13 cellular contexts compared by ENCODE assay signal in the genomic region with DNA sequence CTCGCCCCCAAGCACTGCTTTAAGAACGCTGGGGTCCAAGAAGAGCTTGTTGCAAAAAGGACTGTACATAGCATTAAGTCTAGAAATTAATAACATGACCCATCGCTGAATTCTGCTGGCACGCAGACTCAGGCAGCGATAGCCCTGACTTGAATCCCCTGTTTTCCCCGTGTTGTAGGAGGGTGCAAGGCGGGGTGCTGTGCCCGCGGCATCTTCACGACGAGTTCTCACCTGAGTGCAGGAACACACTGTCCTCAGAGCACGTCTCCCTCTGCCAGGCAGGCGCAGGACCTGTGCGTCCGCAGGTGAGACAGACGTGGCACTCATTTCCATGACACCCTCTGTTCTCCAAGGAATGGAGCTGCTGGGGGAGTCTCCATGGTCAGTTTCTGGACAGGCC.
DNase-seq lines count a peak whose midpoint lies in the region; FAIRE-seq and TF ChIP-seq lines count a peak whose summit lies in the region.
"Had no signal": no experiment of that assay in that cellular context is flagged by ENCODE, and none has a peak within 500 bp of the region (broad histone marks: within the 10 kb centered on the region; RNA-seq: fewer than 3 reads in every experiment).

No MANE protein-coding gene starts in this region.

- 90% methylated on average over 16 of the region's 16 CpGs; no CpG with 5 or more reads in 1 of the 2 experiments for WGBS in H1 (ENCODE audit: extremely low coverage in 1 of 2, insufficient coverage in 1 of 2, insufficient read length in 1 of 2, insufficient replicate concordance in 2 of 2, low coverage in 1 of 2, low lambda C conversion rate in 2 of 2, missing lambda C conversion rate in 1 of 2), 2 experiments
- WGBS in spleen, 5 donors: 85 to 96% (median 92%) methylated on average over 15 to 16 of the region's 16 CpGs

- H2BK5ac ChIP-seq in H1 (ENCODE audit: low read depth, low read length): peak overlapping the region; percentile 80; the same call in 1 of the 2 replicates

- H3K79me1 ChIP-seq in H1 (ENCODE audit: low read depth, low read length): peaks cover 5% of the 10 kb centered on the region; the same call in 1 of the 2 replicates

- H3K27me3 ChIP-seq in BLaER1 (no peaks in the 10 kb centered on the region; the same call in 1 of the 2 replicates), H1 (replicated peaks in 1 of 4; ENCODE audit: control insufficient read depth in 3 of 4, extremely low read depth in 1 of 4, insufficient read depth in 3 of 4, low read length in 3 of 4) (no peaks in the 10 kb centered on the region), spleen (replicated peaks in 1 of 7) (no peaks in the 10 kb centered on the region)
- H3K27me3 ChIP-seq in BLaER1 treated with 17β-estradiol and CSF1 and Interleukin-3, amounts not matched to agents 10 nM and 100 nM: no peaks in the 10 kb centered on the region
- H3K27me3 ChIP-seq: BE2C had no signal

- no peak overlapping the region; the same call in 1 of the 2 replicates for H2AK5ac ChIP-seq in H1 (ENCODE audit: low read depth, low read length)

- H4K91ac ChIP-seq in H1 (replicated peaks; ENCODE audit: insufficient read length, low read length): peak overlapping the region; percentile 97

- peak overlapping the region; percentile 99 for H2BK12ac ChIP-seq in H1 (ENCODE audit: low read depth, low read length)

- peak overlapping the region; percentile 4 for H2BK120ac ChIP-seq in H1 (replicated peaks; ENCODE audit: low read depth, low read length)

- H3K23me2 ChIP-seq in H1 (ENCODE audit: low read depth, low read length): peaks cover 6% of the 10 kb centered on the region

- H2BK15ac ChIP-seq in H1 (ENCODE audit: low read length): peak overlapping the region; percentile 98; the same call in 1 of the 2 replicates

- no peaks in the 10 kb centered on the region for H3K36me3 ChIP-seq in BLaER1
- H3K36me3 ChIP-seq in BLaER1 treated with 17β-estradiol and CSF1 and Interleukin-3, amounts not matched to agents 10 nM and 100 nM: no peaks in the 10 kb centered on the region
- H3K36me3 ChIP-seq in H1 (ENCODE audit: control insufficient read depth in 2 of 4, insufficient read depth in 4 of 4, low read length in 3 of 4): no peaks in the 10 kb centered on the region; a peak in 1 of 8 replicates
- H3K36me3 ChIP-seq in spleen: no peaks in the 10 kb centered on the region
- H3K36me3 ChIP-seq: BE2C had no signal

- CTCF ChIA-PET in H1 (lab: Charles Lee; ENCODE audit: partially characterized antibody): interaction anchor here (1.1 to 1.7 kb wide), 3 partner anchors 9 to 16 kb away, joined by 3 to 8 read pairs (median 5); no protein-coding TSS in a partner anchor

- H3K27ac ChIP-seq in BLaER1 (no peak overlapping the region), H1 (ENCODE audit: low read depth, low read length) (no peak overlapping the region), spleen (no peak overlapping the region)
- H3K27ac ChIP-seq in BLaER1 treated with 17β-estradiol and CSF1 and Interleukin-3, amounts not matched to agents 10 nM and 100 nM: no peak overlapping the region

- peaks cover 16% of the 10 kb centered on the region for H3K4me1 ChIP-seq in BLaER1
- H3K4me1 ChIP-seq in BLaER1 treated with 17β-estradiol and CSF1 and Interleukin-3, amounts not matched to agents 10 nM and 100 nM: peaks cover 0 to 20% (median 10%) of the 10 kb centered on the region in 10 experiments; a peak in 11 of 20 replicates
- peaks cover 0 to 10% (median 6%) of the 10 kb centered on the region in 4 experiments; a peak in 6 of 7 replicates for H3K4me1 ChIP-seq in H1 (replicated peaks in 1 of 4; ENCODE audit: control insufficient read depth in 3 of 4, insufficient read depth in 4 of 4, low read length in 3 of 4)
- H3K4me1 ChIP-seq in spleen: no peaks in the 10 kb centered on the region
- H3K4me1 ChIP-seq: BE2C had no signal

- H3K9me3 ChIP-seq in BLaER1 (no peaks in the 10 kb centered on the region), H1 (ENCODE audit: insufficient read depth in 2 of 2, low read depth in 1 of 2, low read length in 1 of 2) (no peaks in the 10 kb centered on the region), spleen (no peaks in the 10 kb centered on the region)
- no peaks in the 10 kb centered on the region for H3K9me3 ChIP-seq in BLaER1 treated with 17β-estradiol and CSF1 and Interleukin-3, amounts not matched to agents 10 nM and 100 nM (replicated peaks in 1 of 11)

- TF ChIP-seq RAD21 in H1 (IDR thresholded peaks at IDR 0.05 in 1 of 2, conservative IDR thresholded peaks at IDR 0.05 in 1 of 2; ENCODE audit: low read depth in 2 of 2, low read length in 2 of 2): no peak

- peak overlapping the region; percentile 89; the same call in 1 of the 2 replicates for H3K18ac ChIP-seq in H1 (ENCODE audit: extremely low read depth, low read length)

- no peak overlapping the region for H3K56ac ChIP-seq in H1 (replicated peaks; ENCODE audit: insufficient read length, low read depth, low read length)

- no peak overlapping the region for H3K23ac ChIP-seq in H1 (ENCODE audit: insufficient read length)

- no peak overlapping the region for H3K14ac ChIP-seq in H1 (ENCODE audit: insufficient read length)

- intact Hi-C loops in spleen (cut with DNase I; ENCODE audit: low total_unique reads): no loop called here

- H2BK20ac ChIP-seq in H1 (ENCODE audit: low read length): peak overlapping the region; percentile 76; the same call in 1 of the 2 replicates

- H3K4me3 ChIP-seq in BLaER1 (no peak overlapping the region), H1 (ENCODE audit: extremely low read depth in 1 of 4, insufficient read depth in 2 of 4, low read depth in 3 of 4, low read length in 4 of 4) (no peak overlapping the region), spleen (no peak overlapping the region)
- no peak overlapping the region for H3K4me3 ChIP-seq in BLaER1 treated with 17β-estradiol and CSF1 and Interleukin-3, amounts not matched to agents 10 nM and 100 nM

- POLR2A ChIA-PET in H1 (lab: Charles Lee; ENCODE audit: partially characterized antibody): interaction anchor here (1.0 kb wide), 1 partner anchor 66 kb away, joined by 3 read pairs; no protein-coding TSS in a partner anchor

- no peak overlapping the region for H2AFZ ChIP-seq in H1 (ENCODE audit: low read length)

- no peak for TF ChIP-seq EP300 in H1 (IDR thresholded peaks at IDR 0.05; ENCODE audit: borderline replicate concordance in 1 of 2, low read depth in 2 of 2, low read length in 2 of 2)

- H4K20me1 ChIP-seq in BLaER1: no peaks in the 10 kb centered on the region
- H4K20me1 ChIP-seq in BLaER1 treated with 17β-estradiol and CSF1 and Interleukin-3, amounts not matched to agents 10 nM and 100 nM: no peaks in the 10 kb centered on the region
- peaks cover 0 to 4% of the 10 kb centered on the region in 2 experiments for H4K20me1 ChIP-seq in H1 (replicated peaks in 1 of 2; ENCODE audit: control insufficient read depth in 1 of 2, insufficient read depth in 2 of 2, low read length in 2 of 2)

- DNase-seq in H1 (ENCODE audit: low read depth in 1 of 2, low spot score in 2 of 2) (no peak), spleen (peak; percentile 54)
- no peak for DNase-seq in activated CD8-positive, alpha-beta memory T cell treated with anti-CD3 and anti-CD28 coated beads for 24 hours
- DNase-seq in activated naive CD4-positive, alpha-beta T cell (lab: John Stamatoyannopoulos, UW): no peak
- DNase-seq: ACHN; BE2C; CD4-positive, alpha-beta memory T cell; DMS79; GDM1; HCEC 1CT had no signal

- no peak overlapping the region for H3K4ac ChIP-seq in H1 (replicated peaks; ENCODE audit: insufficient read length, low read depth, low read length)

- H3K4me2 ChIP-seq in BLaER1: 0 out of 2 replicates have a peak overlapping the region, but pooled peaks have one; percentile 21
- peak overlapping the region in 7 of 11 experiments; percentile 3 to 24 (median 9); a peak in 4 of 22 replicates for H3K4me2 ChIP-seq in BLaER1 treated with 17β-estradiol and CSF1 and Interleukin-3, amounts not matched to agents 10 nM and 100 nM
- H3K4me2 ChIP-seq in H1 (ENCODE audit: insufficient read depth in 1 of 2, low read depth in 2 of 2, low read length in 2 of 2): no peak overlapping the region

- peak overlapping the region; percentile 15; the same call in 1 of the 2 replicates for H4K8ac ChIP-seq in H1 (ENCODE audit: extremely low read depth, insufficient read depth, low read length)

- no peak overlapping the region for H4K5ac ChIP-seq in H1 (ENCODE audit: insufficient read length, low read depth, low read length)

- TF ChIP-seq CTCF in H1 (IDR thresholded peaks at IDR 0.05; ENCODE audit: control extremely low read depth in 1 of 3, insufficient read depth in 1 of 3, low read depth in 1 of 3, low read length in 3 of 3) (no peak), spleen (IDR thresholded peaks at IDR 0.05 in 8 of 11, conservative IDR thresholded peaks at IDR 0.05 in 3 of 11) (no peak)

- H3K9ac ChIP-seq in BLaER1 (no peak overlapping the region), H1 (replicated peaks in 1 of 4; ENCODE audit: extremely low read depth in 1 of 4, low read depth in 3 of 4, low read length in 3 of 4) (no peak overlapping the region)
- no peak overlapping the region for H3K9ac ChIP-seq in BLaER1 treated with 17β-estradiol and CSF1 and Interleukin-3, amounts not matched to agents 10 nM and 100 nM

- H3K79me2 ChIP-seq in H1 (ENCODE audit: control insufficient read depth in 1 of 2, insufficient read depth in 2 of 2, low read length in 2 of 2): no peaks in the 10 kb centered on the region

- no peak for TF ChIP-seq POLR2A in H1 (IDR thresholded peaks at IDR 0.05; ENCODE audit: control extremely low read depth in 1 of 2, low read depth in 2 of 2, low read length in 2 of 2)
- no peak for TF ChIP-seq POLR2A in spleen (IDR thresholded peaks at IDR 0.05)

- no peak for FAIRE-seq in H1 (lab: Jason Lieb, UNC)
- FAIRE-seq: A204.1 had no signal

TF ChIP-seq in H1, 55 proteins besides CTCF, POLR2A, EP300 and RAD21:
- TF ChIP-seq ASH2L (IDR thresholded peaks at IDR 0.05; ENCODE audit: low read length): no peak
- TF ChIP-seq EGR1 (IDR thresholded peaks at IDR 0.05; ENCODE audit: borderline replicate concordance, low read depth, low read length): no peak
- TF ChIP-seq SP2 (IDR thresholded peaks at IDR 0.05; ENCODE audit: low read length): no peak

Comparison
In these comparisons a context has a peak if more than half of its experiments do, and no peak if none do; other contexts are left out.
1. H3K4me2 ChIP-seq: peak in BLaER1 (single experiment) and BLaER1 treated with 17β-estradiol and CSF1 and Interleukin-3, amounts not matched to agents 10 nM and 100 nM (7 of 11); none in H1 (0 of 2).